Comparison of ENCODE assay signal across 1 cellular context in the genomic region with DNA sequence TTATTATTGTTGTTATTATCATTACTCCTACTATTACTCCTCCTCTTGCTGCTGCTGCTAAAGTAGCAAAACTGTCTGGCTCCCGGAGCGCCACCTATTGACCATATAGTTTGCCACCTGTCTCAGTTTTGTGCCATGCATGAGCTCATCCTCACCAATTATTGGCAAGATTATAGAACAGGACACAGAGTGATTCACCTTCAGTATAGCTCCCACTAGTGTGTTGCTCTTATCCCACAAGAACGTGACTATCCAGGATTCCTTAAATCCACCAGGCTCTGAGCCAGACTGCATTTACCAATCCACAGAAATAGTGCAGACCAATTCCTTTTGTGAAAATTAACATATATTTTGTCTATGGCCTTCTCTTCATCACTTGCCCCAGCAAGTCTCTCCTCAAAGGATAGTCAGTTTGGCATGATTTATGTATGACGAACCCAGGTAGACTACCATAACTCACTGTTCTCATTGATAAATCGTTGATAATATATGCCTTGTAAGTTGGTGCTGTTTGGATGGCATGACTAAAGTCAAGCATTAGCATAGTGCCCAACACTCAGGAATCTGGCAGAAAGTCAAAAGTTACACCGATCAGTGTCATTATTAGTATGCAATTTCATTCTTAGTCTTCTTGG.
TF ChIP-seq lines count a peak whose summit lies in the region.

No MANE protein-coding gene starts in this region.

TF ChIP-seq in HCT116, 20 proteins besides CTCF, POLR2A, EP300 and RAD21 (continued from another document):
- TF ChIP-seq REST (IDR thresholded peaks at IDR 0.05; ENCODE audit: low read depth), result no peak
- TF ChIP-seq, protein P1, sequence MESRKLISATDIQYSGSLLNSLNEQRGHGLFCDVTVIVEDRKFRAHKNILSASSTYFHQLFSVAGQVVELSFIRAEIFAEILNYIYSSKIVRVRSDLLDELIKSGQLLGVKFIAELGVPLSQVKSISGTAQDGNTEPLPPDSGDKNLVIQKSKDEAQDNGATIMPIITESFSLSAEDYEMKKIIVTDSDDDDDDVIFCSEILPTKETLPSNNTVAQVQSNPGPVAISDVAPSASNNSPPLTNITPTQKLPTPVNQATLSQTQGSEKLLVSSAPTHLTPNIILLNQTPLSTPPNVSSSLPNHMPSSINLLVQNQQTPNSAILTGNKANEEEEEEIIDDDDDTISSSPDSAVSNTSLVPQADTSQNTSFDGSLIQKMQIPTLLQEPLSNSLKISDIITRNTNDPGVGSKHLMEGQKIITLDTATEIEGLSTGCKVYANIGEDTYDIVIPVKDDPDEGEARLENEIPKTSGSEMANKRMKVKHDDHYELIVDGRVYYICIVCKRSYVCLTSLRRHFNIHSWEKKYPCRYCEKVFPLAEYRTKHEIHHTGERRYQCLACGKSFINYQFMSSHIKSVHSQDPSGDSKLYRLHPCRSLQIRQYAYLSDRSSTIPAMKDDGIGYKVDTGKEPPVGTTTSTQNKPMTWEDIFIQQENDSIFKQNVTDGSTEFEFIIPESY (IDR thresholded peaks at IDR 0.05; ENCODE audit: extremely low read depth, insufficient replicate concordance, low read length), result no peak
- no peak for TF ChIP-seq CEBPB (IDR thresholded peaks at IDR 0.05; ENCODE audit: low read depth)
- TF ChIP-seq ZFX (IDR thresholded peaks at IDR 0.05), result no peak
- no peak for TF ChIP-seq ZNF274 (IDR thresholded peaks at IDR 0.05; ENCODE audit: low read depth, low read length)
- TF ChIP-seq FOSL1 (IDR thresholded peaks at IDR 0.05; ENCODE audit: low read depth), result no peak
- TF ChIP-seq SRF (IDR thresholded peaks at IDR 0.05; ENCODE audit: low read depth), result no peak
